Comparison of ENCODE assay signal across 25 cellular contexts in the genomic region with DNA sequence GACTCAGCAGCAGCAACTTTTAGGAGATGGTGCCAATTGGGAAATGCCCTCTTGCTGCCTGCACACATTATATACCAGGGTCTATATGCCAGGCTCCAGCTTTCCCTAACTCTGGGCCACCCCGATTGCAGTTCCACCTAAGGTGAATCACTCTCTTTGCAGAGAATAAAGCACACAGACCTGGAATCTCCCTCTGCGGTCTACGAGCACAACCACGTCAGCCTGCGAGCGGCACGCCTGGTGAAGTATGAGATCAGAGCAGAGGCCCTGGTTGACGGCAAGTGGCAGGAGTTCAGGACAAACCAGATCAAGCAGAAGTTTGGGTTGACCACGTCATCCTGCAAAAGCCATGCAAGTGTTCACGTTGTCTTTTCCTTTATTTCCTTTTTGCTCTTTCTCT. TPM values are rescaled to one million over a fixed set of nuclear protein-coding genes. Genes with fewer than 3 reads are reported as not detected.
A peak's percentile ranks its signal among the peaks of the same experiment; 100 is the strongest.
DNase-seq lines count a peak whose midpoint lies in the region; ATAC-seq, FAIRE-seq and TF ChIP-seq lines count a peak whose summit lies in the region.
"Had no signal": no experiment of that assay in that cellular context is flagged by ENCODE, and none has a peak within 500 bp of the region (broad histone marks: within the 10 kb centered on the region; RNA-seq: fewer than 3 reads in every experiment).

No MANE protein-coding gene starts in this region.

- no peak overlapping the region for H2AFZ ChIP-seq in mammary epithelial cell (ENCODE audit: low read depth, low read length)

- DNase-seq in MCF 10A (ENCODE audit: unreplicated experiment) (peak; percentile 18), mammary epithelial cell (no peak), dorsolateral prefrontal cortex (no peak), foreskin keratinocyte (no peak), urothelium cell line (ENCODE audit: low spot score) (peak; percentile 12), aorta (no peak), SIG-M5 treated with dmso at 0.1 percent for 504 hours (lab: John Stamatoyannopoulos, UW; ENCODE audit: unreplicated experiment) (no peak)
- no peak for DNase-seq in stimulated activated CD4-positive, alpha-beta T cell treated with anti-CD3 and anti-CD28 coated beads, Interleukin-1b, Interleukin-23, amount 100 ng/mL, for 48 hours
- DNase-seq: 8988T, Caco-2, DND-41, KG1, NCI-H1092 treated with DMSO at 0.1 percent for 48 hours, NCI-H1436 treated with DMSO at 0.1 percent for 48 hours, NCI-H1930, NCI-H226, NCI-H510A treated with DMSO at 0.1 percent for 48 hours, NCI-H748 treated with DMSO at 0.1 percent for 48 hours, Peyer's patch, Right ventricle myocardium superior had no signal

- H3K4me3 ChIP-seq in mammary epithelial cell (replicated peaks in 1 of 3; ENCODE audit: insufficient read depth in 1 of 3, low read depth in 2 of 3, low read length in 3 of 3) (no peak overlapping the region), dorsolateral prefrontal cortex (no peak overlapping the region), aorta (ENCODE audit: low read length in 2 of 2) (no peak overlapping the region)
- H3K4me3 ChIP-seq: BLaER1 treated with 17β-estradiol and CSF1 and Interleukin-3, amounts not matched to agents 10 nM and 100 nM; GM12878; HAP-1; Peyer's patch had no signal

- POLR2A ChIA-PET in MCF 10A (lab: Yijun Ruan, JAX) = no interaction called here

- dilution Hi-C loops in mammary epithelial cell (cut with HindIII; ENCODE audit: low sequenced_read_pairs) = loop anchor here (5.0 kb wide), 2 partner anchors 34 to 96 kb away; no protein-coding TSS in a partner anchor

- H3K9me3 ChIP-seq in mammary epithelial cell (replicated peaks; ENCODE audit: insufficient read depth, low read length) (no peaks in the 10 kb centered on the region), aorta (ENCODE audit: control insufficient read depth, low read length) (no peaks in the 10 kb centered on the region)
- H3K9me3 ChIP-seq: BLaER1 treated with 17β-estradiol and CSF1 and Interleukin-3, amounts not matched to agents 10 nM and 100 nM; Caco-2; HAP-1; Peyer's patch had no signal

- H3K4me1 Mint-ChIP-seq in MCF 10A (ENCODE audit: insufficient read depth, unreplicated experiment) = peaks cover 4% of the 10 kb centered on the region
- H3K4me1 Mint-ChIP-seq: CD4-positive, alpha-beta memory T cell had no signal

- H3K79me2 ChIP-seq in mammary epithelial cell (ENCODE audit: insufficient read depth, low read length) = no peaks in the 10 kb centered on the region

- no peaks in the 10 kb centered on the region for H3K36me3 Mint-ChIP-seq in MCF 10A (ENCODE audit: insufficient read depth, unreplicated experiment)
- H3K36me3 Mint-ChIP-seq: CD4-positive, alpha-beta memory T cell had no signal

- H3K27me3 Mint-ChIP-seq in MCF 10A (ENCODE audit: insufficient read depth, unreplicated experiment) = no peaks in the 10 kb centered on the region

- H3K4me1 ChIP-seq in mammary epithelial cell (ENCODE audit: insufficient read depth, low read length) = peaks cover 12% of the 10 kb centered on the region
- H3K4me1 ChIP-seq in foreskin keratinocyte = peaks cover 23% of the 10 kb centered on the region
- no peaks in the 10 kb centered on the region for H3K4me1 ChIP-seq in aorta (ENCODE audit: control insufficient read depth in 1 of 2, insufficient read depth in 2 of 2, low read length in 2 of 2)
- H3K4me1 ChIP-seq: HAP-1 had no signal

- no peak overlapping the region for H3K9ac ChIP-seq in mammary epithelial cell (ENCODE audit: insufficient read depth, low read length)
- H3K9ac ChIP-seq: BLaER1 treated with 17β-estradiol and CSF1 and Interleukin-3, amounts not matched to agents 10 nM and 100 nM had no signal

- no peak for FAIRE-seq in urothelium cell line (lab: Jason Lieb, UNC)
- FAIRE-seq: GM12878, HTR-8/SVneo had no signal

- H3K4me2 ChIP-seq in mammary epithelial cell (ENCODE audit: insufficient read depth, low read depth, low read length) = no peak overlapping the region
- H3K4me2 ChIP-seq: BLaER1 treated with 17β-estradiol and CSF1 and Interleukin-3, amounts not matched to agents 10 nM and 100 nM had no signal

- in situ Hi-C loops in mammary epithelial cell (cut with MboI; ENCODE audit: low sequenced_read_pairs in 2 of 2) = no loop called here

- no peak overlapping the region for H3K4me3 Mint-ChIP-seq in MCF 10A (ENCODE audit: unreplicated experiment)
- H3K4me3 Mint-ChIP-seq: CD4-positive, alpha-beta memory T cell had no signal

- H3K27ac ChIP-seq in mammary epithelial cell (ENCODE audit: insufficient read depth, low read depth, low read length) (no peak overlapping the region), dorsolateral prefrontal cortex (peak overlapping the region in 32 of 59 donors; percentile 8 to 98 (median 56)), foreskin keratinocyte (no peak overlapping the region), aorta (ENCODE audit: low read depth in 1 of 2, low read length in 2 of 2) (no peak overlapping the region)
- H3K27ac ChIP-seq: BLaER1 treated with 17β-estradiol and CSF1 and Interleukin-3, amounts not matched to agents 10 nM and 100 nM; Peyer's patch had no signal

- ATAC-seq in foreskin keratinocyte (peak; percentile 28), aorta (ENCODE audit: low FRiP score) (no peak)
- ATAC-seq: GM12878 had no signal

- no peaks in the 10 kb centered on the region for H4K20me1 ChIP-seq in mammary epithelial cell (ENCODE audit: insufficient read depth, low read length)
- H4K20me1 ChIP-seq: BLaER1 treated with 17β-estradiol and CSF1 and Interleukin-3, amounts not matched to agents 10 nM and 100 nM had no signal

- intact Hi-C loops in MCF 10A (cut with micrococcal nuclease) (no loop called here), mammary epithelial cell (cut with micrococcal nuclease) (no loop called here), dorsolateral prefrontal cortex (cut with DNase I) (loop anchor here in 1 of 2 donors (5.0 kb wide), 1 partner anchor 36 kb away; the partner anchor contains the start of gene PLEKHA1), aorta (cut with DNase I) (no loop called here)

- no peak for TF ChIP-seq CTCF in MCF 10A (IDR thresholded peaks at IDR 0.05; ENCODE audit: unreplicated experiment)
- no peak for TF ChIP-seq CTCF in mammary epithelial cell (conservative IDR thresholded peaks at IDR 0.05 in 1 of 2, IDR thresholded peaks at IDR 0.05 in 1 of 2; ENCODE audit: extremely low read depth in 1 of 2, insufficient read depth in 1 of 2, low read depth in 1 of 2, low read length in 2 of 2)
- TF ChIP-seq CTCF in dorsolateral prefrontal cortex (IDR thresholded peaks at IDR 0.05 in 54 of 56, conservative IDR thresholded peaks at IDR 0.05 in 2 of 56; ENCODE audit: low read depth in 1 of 56, partially characterized antibody in 56 of 56) = no peak
- no peak for TF ChIP-seq CTCF in foreskin keratinocyte (conservative IDR thresholded peaks at IDR 0.05)

- H3K36me3 ChIP-seq in mammary epithelial cell (ENCODE audit: insufficient read depth, low read length) (no peaks in the 10 kb centered on the region), aorta (ENCODE audit: control insufficient read depth in 1 of 2, insufficient read depth in 2 of 2, low read length in 1 of 2) (no peaks in the 10 kb centered on the region)
- H3K36me3 ChIP-seq: BLaER1 treated with 17β-estradiol and CSF1 and Interleukin-3, amounts not matched to agents 10 nM and 100 nM; HAP-1; Peyer's patch had no signal

- BruUV-seq in MCF 10A (replicated peaks; lab: Mats Ljungman, UMichigan) (no TSS peak), mammary epithelial cell (replicated peaks; lab: Mats Ljungman, UMichigan) (no TSS peak)

- H3K27me3 ChIP-seq in mammary epithelial cell (ENCODE audit: insufficient read depth, low read length) = no peaks in the 10 kb centered on the region
- H3K27me3 ChIP-seq in dorsolateral prefrontal cortex = peaks cover 0 to 5% (median 0%) of the 10 kb centered on the region in 45 donors
- H3K27me3 ChIP-seq in foreskin keratinocyte = no peaks in the 10 kb centered on the region
- no peaks in the 10 kb centered on the region for H3K27me3 ChIP-seq in aorta (ENCODE audit: control insufficient read depth in 1 of 2, insufficient read depth in 2 of 2, low read length in 1 of 2)
- H3K27me3 ChIP-seq: BLaER1 treated with 17β-estradiol and CSF1 and Interleukin-3, amounts not matched to agents 10 nM and 100 nM; Peyer's patch had no signal

- H3K27ac Mint-ChIP-seq in MCF 10A (ENCODE audit: low read depth, unreplicated experiment) = no peak overlapping the region
- H3K27ac Mint-ChIP-seq: CD4-positive, alpha-beta memory T cell had no signal

- WGBS in mammary epithelial cell (ENCODE audit: low coverage, missing lambda C conversion rate) = 83% methylated on average over 10 of the region's 10 CpGs
- WGBS in aorta, 2 donors = 90 to 91% methylated on average over 10 of the region's 10 CpGs

- CTCF ChIA-PET in MCF 10A (lab: Yijun Ruan, JAX) = interaction anchor here (0.8 to 1.6 kb wide), 3 partner anchors 38 to 229 kb away, joined by 3 to 5 read pairs (median 3); no protein-coding TSS in a partner anchor
- CTCF ChIA-PET in mammary epithelial cell (lab: Charles Lee; ENCODE audit: low non-redundant PET) = no interaction called here

- no peaks in the 10 kb centered on the region for H3K9me3 Mint-ChIP-seq in MCF 10A (ENCODE audit: unreplicated experiment)
- H3K9me3 Mint-ChIP-seq: CD4-positive, alpha-beta memory T cell had no signal

RNA-seq across cellular contexts. Expression of gene PLEKHA1, which starts 38.2 kb away (rescaled TPM):
- total RNA-seq in MCF 10A (2022) (55.8 and 56.7 TPM in 2 replicates), mammary epithelial cell (10 to 100 TPM; 52.4 to 56.5 TPM), dorsolateral prefrontal cortex (100 to 1,000 TPM in 89 of 120 experiments, 10 to 100 TPM in 31; 60.2 to 156 (median 112) TPM), foreskin keratinocyte (48.6 and 54.8 TPM in 2 replicates), aorta (10 to 100 TPM; 39.8 to 46.1 TPM)
- polyA plus RNA-seq in mammary epithelial cell (42.5 TPM), foreskin keratinocyte (13.9 and 14.5 TPM in 2 replicates), aorta (10 to 100 TPM; 16.3 to 17.0 TPM)
- polyA minus RNA-seq in mammary epithelial cell = 20.1 TPM

Comparison
In these comparisons a context has a peak if more than half of its experiments do, and no peak if none do; other contexts are left out.
1. DNase-seq: peak in MCF 10A (single experiment) and urothelium cell line (single experiment); none in mammary epithelial cell (single experiment), dorsolateral prefrontal cortex (0 of 10), foreskin keratinocyte (0 of 2), aorta (0 of 2), SIG-M5 treated with dmso at 0.1 percent for 504 hours (single experiment) and stimulated activated CD4-positive, alpha-beta T cell treated with anti-CD3 and anti-CD28 coated beads, Interleukin-1b, Interleukin-23, amount 100 ng/mL, for 48 hours (single experiment).
2. H3K27ac ChIP-seq: peak in dorsolateral prefrontal cortex (32 of 59); none in mammary epithelial cell (single experiment), foreskin keratinocyte (single experiment) and aorta (0 of 2).